12 cellular contexts compared by ENCODE assay signal in genomic region chr3:141740349-141740748, GRCh38. TPM values are rescaled to one million over a fixed set of nuclear protein-coding genes. Genes with fewer than 3 reads are reported as not detected.
DNase-seq lines count a peak whose midpoint lies in the region; ATAC-seq and TF ChIP-seq lines count a peak whose summit lies in the region.
"Had no signal": no experiment of that assay in that cellular context is flagged by ENCODE, and none has a peak within 500 bp of the region (broad histone marks: within the 10 kb centered on the region; RNA-seq: fewer than 3 reads in every experiment).

No MANE protein-coding gene starts in this region.

- peak overlapping the region; percentile 69 for H3K27ac Mint-ChIP-seq in activated T-helper 17 cell treated with anti-CD3 and anti-CD28 coated beads, Interleukin-2, amount 50 U/mL, for 72 hours
- no peak overlapping the region for H3K27ac Mint-ChIP-seq in type B pancreatic cell

- no peak for TF ChIP-seq CTCF in right atrium auricular region (IDR thresholded peaks at IDR 0.05)
- no peak for TF ChIP-seq CTCF in lower lobe of right lung (IDR thresholded peaks at IDR 0.05)
- no peak for TF ChIP-seq CTCF in type B pancreatic cell (conservative IDR thresholded peaks at IDR 0.05)

- H3K27me3 ChIP-seq in right atrium auricular region, result no peaks in the 10 kb centered on the region
- H3K27me3 ChIP-seq in lower lobe of right lung (ENCODE audit: low read depth), result no peaks in the 10 kb centered on the region
- H3K27me3 ChIP-seq: foreskin keratinocyte had no signal

- no peak for ATAC-seq in activated T-helper 17 cell treated with anti-CD3 and anti-CD28 coated beads, Interleukin-2, amount 50 U/mL, for 72 hours (replicated peaks)
- ATAC-seq in lower lobe of right lung (no peak), HG03354 (IDR thresholded peaks at IDR 0.05; ENCODE audit: poor library complexity, severe bottlenecking, unreplicated experiment) (no peak), HG02763 (IDR thresholded peaks at IDR 0.05; ENCODE audit: unreplicated experiment) (no peak)
- ATAC-seq: foreskin keratinocyte had no signal

- DNase-seq in right atrium auricular region (ENCODE audit: low spot score) (no peak), cardiac septum (ENCODE audit: low spot score) (no peak), lower lobe of right lung (no peak), type B pancreatic cell (ENCODE audit: extremely low spot score, unreplicated experiment) (no peak), NCI-H1417 treated with DMSO at 0.1 percent for 48 hours (lab: John Stamatoyannopoulos, UW) (no peak)
- DNase-seq: foreskin keratinocyte, H7, naive B cell, NCI-H510A had no signal

- H3K4me1 ChIP-seq in right atrium auricular region (peaks cover 0 to 44% of the 10 kb centered on the region in 2 donors), lower lobe of right lung (peaks cover 51% of the 10 kb centered on the region)

- peak overlapping the region; percentile 94 for H3K4me3 Mint-ChIP-seq in activated T-helper 17 cell treated with anti-CD3 and anti-CD28 coated beads, Interleukin-2, amount 50 U/mL, for 72 hours
- peak overlapping the region; percentile 99 for H3K4me3 Mint-ChIP-seq in type B pancreatic cell

- H3K27ac ChIP-seq in right atrium auricular region, result peak overlapping the region; percentile 94 to 99
- no peak overlapping the region for H3K27ac ChIP-seq in lower lobe of right lung

- intact Hi-C loops in cardiac septum (cut with DNase I), result no loop called here
- intact Hi-C loops in lower lobe of right lung (cut with DNase I), result no loop called here

- no peaks in the 10 kb centered on the region for H3K9me3 Mint-ChIP-seq in activated T-helper 17 cell treated with anti-CD3 and anti-CD28 coated beads, Interleukin-2, amount 50 U/mL, for 72 hours
- H3K9me3 Mint-ChIP-seq in type B pancreatic cell, result no peaks in the 10 kb centered on the region

- H3K4me3 ChIP-seq in right atrium auricular region, result no peak overlapping the region
- H3K4me3 ChIP-seq in lower lobe of right lung, result peak overlapping the region; percentile 78

- H3K36me3 Mint-ChIP-seq in activated T-helper 17 cell treated with anti-CD3 and anti-CD28 coated beads, Interleukin-2, amount 50 U/mL, for 72 hours (ENCODE audit: low read depth), result peaks cover 74% of the 10 kb centered on the region
- H3K36me3 Mint-ChIP-seq in type B pancreatic cell, result peaks cover 7% of the 10 kb centered on the region

- H3K4me1 Mint-ChIP-seq in activated T-helper 17 cell treated with anti-CD3 and anti-CD28 coated beads, Interleukin-2, amount 50 U/mL, for 72 hours, result peaks cover 19% of the 10 kb centered on the region
- peaks cover 14% of the 10 kb centered on the region for H3K4me1 Mint-ChIP-seq in type B pancreatic cell (ENCODE audit: unreplicated experiment)

- no peaks in the 10 kb centered on the region for H3K9me3 ChIP-seq in right atrium auricular region
- H3K9me3 ChIP-seq in lower lobe of right lung, result no peaks in the 10 kb centered on the region

- H3K36me3 ChIP-seq in right atrium auricular region, result peaks cover 10% of the 10 kb centered on the region
- peaks cover 22% of the 10 kb centered on the region for H3K36me3 ChIP-seq in lower lobe of right lung

- H3K27me3 Mint-ChIP-seq in activated T-helper 17 cell treated with anti-CD3 and anti-CD28 coated beads, Interleukin-2, amount 50 U/mL, for 72 hours, result no peaks in the 10 kb centered on the region
- no peaks in the 10 kb centered on the region for H3K27me3 Mint-ChIP-seq in type B pancreatic cell
- H3K27me3 Mint-ChIP-seq: naive B cell had no signal

RNA-seq across cellular contexts. Expression of gene RNF7, which starts 2.3 kb away (rescaled TPM):
- total RNA-seq in right atrium auricular region (10 to 100 TPM; 64.9 to 81.2 TPM), cardiac septum (77.5 TPM), lower lobe of right lung (69.3 TPM), type B pancreatic cell (ENCODE audit: low replicate concordance) (106 and 107 TPM in 2 replicates)
- total RNA-seq in activated T-helper 17 cell treated with anti-CD3 and anti-CD28 coated beads, Interleukin-2, amount 50 U/mL, for 72 hours, result 10 to 100 TPM; 55.5 to 80.2 TPM

RNA-seq across cellular contexts. Expression of gene GRK7, which starts 22.9 kb away (rescaled TPM):
- total RNA-seq in right atrium auricular region (under 1 TPM in 1 of 2 donors, not detected in 1; 0.12 TPM), cardiac septum (0.08 TPM), lower lobe of right lung (not detected), type B pancreatic cell (ENCODE audit: low replicate concordance) (0.10 TPM in 1 of 2 replicates, not detected in the other)
- under 1 TPM in 1 of 2 donors, not detected in 1; 0.09 TPM for total RNA-seq in activated T-helper 17 cell treated with anti-CD3 and anti-CD28 coated beads, Interleukin-2, amount 50 U/mL, for 72 hours
- total RNA-seq: foreskin keratinocyte, H7 had no signal
